Comparison of ENCODE assay signal across 1 cellular context in the genomic region with DNA sequence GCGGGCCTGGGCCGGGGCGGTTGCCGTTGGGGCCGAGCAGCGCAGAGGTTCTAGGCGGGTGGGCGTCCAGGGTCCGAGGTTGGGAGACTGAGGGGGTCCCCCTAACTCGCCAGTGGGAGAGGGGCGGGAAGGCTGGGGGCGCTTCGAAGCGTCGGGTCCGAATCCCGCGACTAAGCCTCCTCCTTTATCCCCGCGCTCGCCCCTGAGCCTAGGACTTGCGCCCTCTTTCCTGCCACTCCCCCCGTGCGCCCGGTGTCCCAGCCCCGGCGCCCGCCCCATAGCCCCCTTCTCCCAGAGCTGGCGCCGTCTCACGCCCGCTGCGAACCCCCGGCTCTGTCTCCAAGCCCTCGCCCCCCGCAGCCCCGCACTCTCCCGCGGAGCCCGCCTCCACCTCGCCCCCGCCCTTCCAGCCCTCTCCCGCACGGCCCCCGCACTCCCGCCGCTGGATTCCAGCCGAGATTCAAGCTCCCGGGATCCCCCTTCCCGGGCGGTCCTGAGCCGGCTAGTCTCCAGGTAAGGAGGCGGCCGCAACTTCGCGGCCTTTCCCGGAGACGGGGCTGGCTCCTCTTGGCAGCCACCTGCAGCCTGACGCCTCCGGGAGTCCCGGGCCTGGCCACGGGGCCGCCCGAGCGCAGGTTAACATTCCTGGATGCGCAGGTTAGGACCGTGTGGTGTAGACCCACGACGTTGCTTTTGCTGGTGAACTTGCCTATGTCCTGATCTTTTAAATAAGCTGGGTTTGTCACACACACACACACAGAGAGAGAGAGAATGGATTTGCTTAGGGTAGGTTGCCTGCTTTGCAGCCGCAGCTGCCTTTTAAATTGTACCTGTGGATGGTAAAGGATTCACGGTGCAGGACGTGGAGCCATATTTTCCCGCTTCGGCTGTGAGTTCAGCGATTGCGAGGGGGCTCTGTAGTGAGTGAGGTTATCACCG.
TF ChIP-seq lines count a peak whose summit lies in the region.

No MANE protein-coding gene starts in this region.

TF ChIP-seq in IMR-90, 13 proteins besides CTCF, POLR2A, EP300 and RAD21:
- no peak for TF ChIP-seq MXI1 (IDR thresholded peaks at IDR 0.05; ENCODE audit: borderline replicate concordance, low read depth, low read length)
- TF ChIP-seq MAFK (IDR thresholded peaks at IDR 0.05; ENCODE audit: low read depth, low read length): no peak
- TF ChIP-seq NFE2L2 (IDR thresholded peaks at IDR 0.05; ENCODE audit: low read depth, low read length): no peak
- no peak for TF ChIP-seq RFX5 (IDR thresholded peaks at IDR 0.05; ENCODE audit: low read depth, low read length)
- TF ChIP-seq CHD1 (IDR thresholded peaks at IDR 0.05; ENCODE audit: low read depth, low read length): no peak
- TF ChIP-seq MAZ (IDR thresholded peaks at IDR 0.05; ENCODE audit: borderline replicate concordance, low read depth, low read length): no peak
- no peak for TF ChIP-seq SMC3 (IDR thresholded peaks at IDR 0.05; ENCODE audit: low read depth, low read length)
- TF ChIP-seq RCOR1 (IDR thresholded peaks at IDR 0.05; ENCODE audit: insufficient replicate concordance, low read length): no peak
- no peak for TF ChIP-seq BHLHE40 (IDR thresholded peaks at IDR 0.05; ENCODE audit: low read depth, low read length)
- TF ChIP-seq, protein P1, sequence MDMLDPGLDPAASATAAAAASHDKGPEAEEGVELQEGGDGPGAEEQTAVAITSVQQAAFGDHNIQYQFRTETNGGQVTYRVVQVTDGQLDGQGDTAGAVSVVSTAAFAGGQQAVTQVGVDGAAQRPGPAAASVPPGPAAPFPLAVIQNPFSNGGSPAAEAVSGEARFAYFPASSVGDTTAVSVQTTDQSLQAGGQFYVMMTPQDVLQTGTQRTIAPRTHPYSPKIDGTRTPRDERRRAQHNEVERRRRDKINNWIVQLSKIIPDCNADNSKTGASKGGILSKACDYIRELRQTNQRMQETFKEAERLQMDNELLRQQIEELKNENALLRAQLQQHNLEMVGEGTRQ (IDR thresholded peaks at IDR 0.05; ENCODE audit: low read depth, low read length): no peak
- no peak for TF ChIP-seq CEBPB (IDR thresholded peaks at IDR 0.05; ENCODE audit: low read depth, low read length)
- TF ChIP-seq FOS (IDR thresholded peaks at IDR 0.05; ENCODE audit: low read depth, low read length): no peak
- TF ChIP-seq, protein P2, sequence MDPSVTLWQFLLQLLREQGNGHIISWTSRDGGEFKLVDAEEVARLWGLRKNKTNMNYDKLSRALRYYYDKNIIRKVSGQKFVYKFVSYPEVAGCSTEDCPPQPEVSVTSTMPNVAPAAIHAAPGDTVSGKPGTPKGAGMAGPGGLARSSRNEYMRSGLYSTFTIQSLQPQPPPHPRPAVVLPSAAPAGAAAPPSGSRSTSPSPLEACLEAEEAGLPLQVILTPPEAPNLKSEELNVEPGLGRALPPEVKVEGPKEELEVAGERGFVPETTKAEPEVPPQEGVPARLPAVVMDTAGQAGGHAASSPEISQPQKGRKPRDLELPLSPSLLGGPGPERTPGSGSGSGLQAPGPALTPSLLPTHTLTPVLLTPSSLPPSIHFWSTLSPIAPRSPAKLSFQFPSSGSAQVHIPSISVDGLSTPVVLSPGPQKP (IDR thresholded peaks at IDR 0.05; ENCODE audit: borderline replicate concordance, low read depth, low read length): no peak
